Comparison of ENCODE assay signal across 10 cellular contexts in the genomic region with DNA sequence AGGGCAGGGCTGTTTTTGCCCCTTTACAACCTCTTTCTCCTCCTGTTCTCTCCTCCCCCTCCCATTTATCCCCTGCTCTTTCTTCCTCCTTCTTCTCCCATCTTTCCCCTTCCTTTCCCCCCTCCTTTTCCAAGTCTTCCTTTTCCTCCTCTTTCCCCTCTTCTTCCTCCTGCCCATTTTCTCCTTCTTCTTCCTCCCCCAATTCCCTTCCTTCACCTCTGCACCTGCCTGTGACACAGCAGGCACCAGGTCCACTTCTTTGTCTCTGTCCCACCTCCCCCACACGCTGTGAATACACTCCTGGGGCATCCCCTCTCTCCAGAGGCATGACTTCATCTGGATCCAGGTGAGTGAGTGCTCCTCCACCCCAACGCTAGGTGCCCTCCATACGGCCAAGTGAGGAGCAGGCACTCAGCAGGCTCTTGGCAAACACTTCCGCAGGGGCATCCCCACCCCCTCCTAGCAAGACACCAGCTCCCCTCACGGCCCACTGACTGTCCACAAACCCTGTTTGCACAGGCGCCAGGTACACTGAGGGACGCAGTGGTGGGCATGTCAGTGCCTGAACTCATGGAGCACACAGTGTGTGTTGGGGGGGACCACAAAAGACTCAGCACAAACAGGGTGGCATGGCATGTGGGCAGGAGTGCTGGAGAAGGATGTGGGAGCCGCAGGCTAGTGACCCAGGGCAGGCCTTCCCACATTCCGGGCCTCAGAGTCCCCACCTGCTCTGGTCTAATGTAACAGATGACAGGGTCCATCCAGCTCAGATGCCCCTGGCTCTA. TPM values are rescaled to one million over a fixed set of nuclear protein-coding genes. Genes with fewer than 3 reads are reported as not detected.
DNase-seq lines count a peak whose midpoint lies in the region; ATAC-seq and TF ChIP-seq lines count a peak whose summit lies in the region.
"Had no signal": no experiment of that assay in that cellular context is flagged by ENCODE, and none has a peak within 500 bp of the region (broad histone marks: within the 10 kb centered on the region; RNA-seq: fewer than 3 reads in every experiment).

No MANE protein-coding gene starts in this region.

- H3K9me3 Mint-ChIP-seq in CD14-positive monocyte (peaks cover 0 to 2% (median 0%) of the 10 kb centered on the region in 7 donors), HFFc6 (no peaks in the 10 kb centered on the region), naive B cell (no peaks in the 10 kb centered on the region)
- H3K9me3 Mint-ChIP-seq in activated naive CD8-positive, alpha-beta T cell treated with anti-CD3 and anti-CD28 coated beads, Interleukin-2, amount 50 U/mL, for 24 hours, result no peaks in the 10 kb centered on the region

- H3K36me3 Mint-ChIP-seq in CD14-positive monocyte (peaks cover 10 to 11% of the 10 kb centered on the region in 2 donors), HFFc6 (ENCODE audit: low read depth) (peaks cover 12% of the 10 kb centered on the region), naive B cell (no peaks in the 10 kb centered on the region)
- no peaks in the 10 kb centered on the region for H3K36me3 Mint-ChIP-seq in activated naive CD8-positive, alpha-beta T cell treated with anti-CD3 and anti-CD28 coated beads, Interleukin-2, amount 50 U/mL, for 24 hours (ENCODE audit: low read depth)

- H3K27ac Mint-ChIP-seq in CD14-positive monocyte (peak overlapping the region in 2 of 7 donors; percentile 33 to 43), HFFc6 (no peak overlapping the region), naive B cell (peak overlapping the region in 4 of 6 donors; percentile 11 to 93 (median 64))
- no peak overlapping the region for H3K27ac Mint-ChIP-seq in activated naive CD8-positive, alpha-beta T cell treated with anti-CD3 and anti-CD28 coated beads, Interleukin-2, amount 50 U/mL, for 24 hours

- H3K4me1 Mint-ChIP-seq in CD14-positive monocyte, result peaks cover 52% of the 10 kb centered on the region
- H3K4me1 Mint-ChIP-seq in HFFc6 (ENCODE audit: low read depth), result peaks cover 25% of the 10 kb centered on the region
- peaks cover 10% of the 10 kb centered on the region for H3K4me1 Mint-ChIP-seq in activated naive CD8-positive, alpha-beta T cell treated with anti-CD3 and anti-CD28 coated beads, Interleukin-2, amount 50 U/mL, for 24 hours
- H3K4me1 Mint-ChIP-seq in naive B cell, result peaks cover 41 to 48% (median 47%) of the 10 kb centered on the region in 3 donors

- ATAC-seq in activated naive CD8-positive, alpha-beta T cell treated with anti-CD3 and anti-CD28 coated beads, Interleukin-2, amount 50 U/mL, for 24 hours, result no peak
- no peak for ATAC-seq in naive B cell (ENCODE audit: low read depth in 2 of 2)
- no peak for ATAC-seq in omental fat pad (ENCODE audit: low FRiP score)

- H3K4me3 Mint-ChIP-seq in CD14-positive monocyte (peak overlapping the region; percentile 78 to 86), HFFc6 (peak overlapping the region; percentile 80), naive B cell (peak overlapping the region; percentile 58 to 91 (median 77))
- H3K4me3 Mint-ChIP-seq in activated naive CD8-positive, alpha-beta T cell treated with anti-CD3 and anti-CD28 coated beads, Interleukin-2, amount 50 U/mL, for 24 hours, result peak overlapping the region; percentile 68

- peaks cover 19 to 30% (median 20%) of the 10 kb centered on the region in 3 donors for H3K27me3 Mint-ChIP-seq in CD14-positive monocyte (ENCODE audit: low read depth in 3 of 3)
- peaks cover 1% of the 10 kb centered on the region for H3K27me3 Mint-ChIP-seq in HFFc6 (ENCODE audit: insufficient read depth)
- peaks cover 13% of the 10 kb centered on the region for H3K27me3 Mint-ChIP-seq in activated naive CD8-positive, alpha-beta T cell treated with anti-CD3 and anti-CD28 coated beads, Interleukin-2, amount 50 U/mL, for 24 hours
- no peaks in the 10 kb centered on the region for H3K27me3 Mint-ChIP-seq in naive B cell

- intact Hi-C loops in CD14-positive monocyte (cut with micrococcal nuclease), result loop anchor here (10.0 kb wide), 2 partner anchors 90 to 250 kb away; a partner anchor contains a TSS

- TF ChIP-seq CTCF in CD14-positive monocyte (IDR thresholded peaks at IDR 0.05) (no peak), HFFc6 (IDR thresholded peaks at IDR 0.05) (no peak), omental fat pad (IDR thresholded peaks at IDR 0.05) (no peak)

- no peak for DNase-seq in CD14-positive monocyte (ENCODE audit: low spot score)
- no peak for DNase-seq in HFFc6
- DNase-seq in activated naive CD8-positive, alpha-beta T cell treated with anti-CD3 and anti-CD28 coated beads, Interleukin-2, amount 50 U/mL, for 24 hours, result no peak
- no peak for DNase-seq in naive B cell
- no peak for DNase-seq in omental fat pad (ENCODE audit: low spot score)
- DNase-seq in stimulated activated CD4-positive, alpha-beta T cell treated with anti-CD3 and anti-CD28 coated beads, Interleukin-1b, Interleukin-23, amount 100 ng/mL, for 48 hours, result no peak
- no peak for DNase-seq in NCI-H526 treated with DMSO at 0.1 percent for 48 hours (lab: John Stamatoyannopoulos, UW)
- no peak for DNase-seq in LoVo (ENCODE audit: low spot score)
- DNase-seq: effector CD8-positive, alpha-beta T cell; NCI-H2081 had no signal

RNA-seq across cellular contexts. Expression of a gene that starts 10.7 kb away (rescaled TPM):
- not detected for polyA plus RNA-seq in CD14-positive monocyte
- under 1 TPM; 0.17 to 0.55 (median 0.39) TPM for total RNA-seq in HFFc6 (2021; fragmentation: NEBNext Ultra II Directional; extraction: Animal tissue kit (Norgen Biotek cat#: 25700))
- polyA plus RNA-seq in naive B cell (ENCODE audit: low read depth in 6 of 6), result under 1 TPM in 1 of 6 donors, not detected in 5; 0.27 TPM
- total RNA-seq in omental fat pad, result under 1 TPM in 1 of 4 donors, not detected in 3; 0.63 TPM

Comparison
In these comparisons a context has a peak if more than half of its experiments do, and no peak if none do; other contexts are left out.
1. H3K27ac Mint-ChIP-seq: peak in naive B cell (4 of 6); none in HFFc6 (single experiment) and activated naive CD8-positive, alpha-beta T cell treated with anti-CD3 and anti-CD28 coated beads, Interleukin-2, amount 50 U/mL, for 24 hours (single experiment).
2. Peak in every context shown above with its lines, with median percentiles within 50 percentile points of each other: H3K4me3 Mint-ChIP-seq.